ENCODE assay signal across 6 cellular contexts in genomic region chr9:136438548-136438908, GRCh38. TPM values are rescaled to one million over a fixed set of nuclear protein-coding genes. Genes with fewer than 3 reads are reported as not detected.
DNase-seq lines count a peak whose midpoint lies in the region; ATAC-seq and TF ChIP-seq lines count a peak whose summit lies in the region.

No MANE protein-coding gene starts in this region.

- H3K4me3 ChIP-seq in iPS-18a (ENCODE audit: low read length), result peak overlapping the region; percentile 78

- DNase-seq in RWPE1 (ENCODE audit: low spot score) (no peak), NCI-H146 treated with DMSO at 0.1 percent for 48 hours (lab: John Stamatoyannopoulos, UW; ENCODE audit: unreplicated experiment) (no peak), occipital lobe (lab: John Stamatoyannopoulos, UW) (no peak), NCI-H1105 treated with DMSO at 0.1 percent for 48 hours (lab: John Stamatoyannopoulos, UW) (no peak)

- peak overlapping the region; percentile 77 for H3K27ac ChIP-seq in RWPE1
- H3K27ac ChIP-seq in iPS-18a (ENCODE audit: low read length), result no peak overlapping the region

- no peaks in the 10 kb centered on the region for H3K9me3 ChIP-seq in iPS-18a (ENCODE audit: control insufficient read depth, low read depth, low read length)

- CTCF ChIA-PET in RWPE1 (lab: Yijun Ruan, JAX), result interaction anchor here (0.6 to 0.8 kb wide), 5 partner anchors 82 to 634 kb away, joined by 3 to 9 read pairs (median 4); no protein-coding TSS in a partner anchor

- peak overlapping the region; percentile 67 for H3K9ac ChIP-seq in iPS-18a (ENCODE audit: low read length)

- POLR2A ChIA-PET in RWPE1 (lab: Yijun Ruan, JAX; ENCODE audit: low non-redundant PET), result no interaction called here

- peak; percentile 14 for ATAC-seq in GM21381 (IDR thresholded peaks at IDR 0.05; ENCODE audit: unreplicated experiment)

- H3K4me1 ChIP-seq in iPS-18a (ENCODE audit: control insufficient read depth, low read depth, low read length), result no peaks in the 10 kb centered on the region

- H3K27me3 ChIP-seq in iPS-18a (ENCODE audit: control insufficient read depth, insufficient read depth, low read length), result peaks cover 3% of the 10 kb centered on the region

- H3K36me3 ChIP-seq in iPS-18a (ENCODE audit: control insufficient read depth, low read depth, low read length), result peaks cover 27% of the 10 kb centered on the region

- TF ChIP-seq CTCF in RWPE1 (conservative IDR thresholded peaks at IDR 0.05; ENCODE audit: low read depth), result no peak

RNA-seq across cellular contexts. Expression of gene INPP5E, which starts 1.1 kb away (rescaled TPM):
- 11.5 TPM for total RNA-seq in occipital lobe

RNA-seq across cellular contexts. Expression of gene PMPCA, which starts 28.1 kb away (rescaled TPM):
- 23.6 TPM for total RNA-seq in occipital lobe

RNA-seq across cellular contexts. Expression of gene ENTR1, which starts 28.1 kb away (rescaled TPM):
- total RNA-seq in occipital lobe, result 20.1 TPM

RNA-seq across cellular contexts. Expression of gene SNAPC4, which starts 38.6 kb away (rescaled TPM):
- 7.2 TPM for total RNA-seq in occipital lobe

RNA-seq across cellular contexts. Expression of gene SEC16A, which starts 44.3 kb away (rescaled TPM):
- 10.6 TPM for total RNA-seq in occipital lobe
